12 cellular contexts compared by ENCODE assay signal in genomic region chr22:45320326-45320976, GRCh38. TPM values are rescaled to one million over a fixed set of nuclear protein-coding genes. Genes with fewer than 3 reads are reported as not detected.
A peak's percentile ranks its signal among the peaks of the same experiment; 100 is the strongest.
DNase-seq lines count a peak whose midpoint lies in the region; ATAC-seq and TF ChIP-seq lines count a peak whose summit lies in the region.
"Had no signal": no experiment of that assay in that cellular context is flagged by ENCODE, and none has a peak within 500 bp of the region (broad histone marks: within the 10 kb centered on the region; RNA-seq: fewer than 3 reads in every experiment).

No MANE protein-coding gene starts in this region.

- H3K9ac ChIP-seq in mammary epithelial cell (ENCODE audit: insufficient read depth, low read length) (no peak overlapping the region), muscle layer of colon (ENCODE audit: low read length) (no peak overlapping the region)

- no peak for TF ChIP-seq POLR2A in breast epithelium (IDR thresholded peaks at IDR 0.05)
- no peak for TF ChIP-seq POLR2A in tibial nerve (IDR thresholded peaks at IDR 0.05)
- no peak for TF ChIP-seq POLR2A in body of pancreas (IDR thresholded peaks at IDR 0.05)

- DNase-seq in mammary epithelial cell, result peak; percentile 46
- no peak for DNase-seq in breast epithelium (ENCODE audit: low spot score in 2 of 2)
- DNase-seq in ascending aorta (ENCODE audit: low spot score in 2 of 2), result peak in 1 of 2 donors; percentile 83
- DNase-seq in tibial nerve (ENCODE audit: low spot score in 2 of 2), result peak in 1 of 2 donors; percentile 28
- no peak for DNase-seq in GDM1 (lab: John Stamatoyannopoulos, UW)
- no peak for DNase-seq in NCI-H2196 (lab: John Stamatoyannopoulos, UW; ENCODE audit: unreplicated experiment)
- no peak for DNase-seq in body of pancreas
- DNase-seq: Karpas-422, NCI-H2171 treated with DMSO at 0.1 percent for 48 hours, WERI-Rb-1 had no signal

- no peak overlapping the region for H2AFZ ChIP-seq in mammary epithelial cell (ENCODE audit: low read depth, low read length)

- H3K9me3 ChIP-seq in mammary epithelial cell (replicated peaks; ENCODE audit: insufficient read depth, low read length) (no peaks in the 10 kb centered on the region), breast epithelium (no peaks in the 10 kb centered on the region), ascending aorta (no peaks in the 10 kb centered on the region), muscle layer of colon (ENCODE audit: low read length) (no peaks in the 10 kb centered on the region), tibial nerve (no peaks in the 10 kb centered on the region), body of pancreas (no peaks in the 10 kb centered on the region)

- H3K27me3 ChIP-seq in mammary epithelial cell (ENCODE audit: insufficient read depth, low read length) (no peaks in the 10 kb centered on the region), breast epithelium (no peaks in the 10 kb centered on the region), ascending aorta (no peaks in the 10 kb centered on the region), muscle layer of colon (ENCODE audit: control insufficient read depth in 1 of 2, insufficient read depth in 2 of 2, low read length in 2 of 2) (no peaks in the 10 kb centered on the region), tibial nerve (no peaks in the 10 kb centered on the region), body of pancreas (no peaks in the 10 kb centered on the region)

- in situ Hi-C loops in mammary epithelial cell (cut with MboI; ENCODE audit: low sequenced_read_pairs in 2 of 2), result no loop called here

- TF ChIP-seq CTCF in mammary epithelial cell (conservative IDR thresholded peaks at IDR 0.05 in 1 of 2, IDR thresholded peaks at IDR 0.05 in 1 of 2; ENCODE audit: extremely low read depth in 1 of 2, insufficient read depth in 1 of 2, low read depth in 1 of 2, low read length in 2 of 2), result no peak
- TF ChIP-seq CTCF in breast epithelium (IDR thresholded peaks at IDR 0.05), result no peak
- no peak for TF ChIP-seq CTCF in ascending aorta (IDR thresholded peaks at IDR 0.05)
- TF ChIP-seq CTCF in tibial nerve (IDR thresholded peaks at IDR 0.05), result no peak
- TF ChIP-seq CTCF in body of pancreas (IDR thresholded peaks at IDR 0.05), result no peak

- no peak overlapping the region for H3K4me2 ChIP-seq in mammary epithelial cell (ENCODE audit: insufficient read depth, low read depth, low read length)

- H3K27ac ChIP-seq in mammary epithelial cell (ENCODE audit: insufficient read depth, low read depth, low read length), result no peak overlapping the region
- H3K27ac ChIP-seq in breast epithelium, result peak overlapping the region in 1 of 2 donors; percentile 92
- H3K27ac ChIP-seq in ascending aorta, result peak overlapping the region; percentile 96
- H3K27ac ChIP-seq in muscle layer of colon (ENCODE audit: low read depth, low read length), result peak overlapping the region; percentile 84
- peak overlapping the region; percentile 38 to 85 (median 80) for H3K27ac ChIP-seq in tibial nerve
- H3K27ac ChIP-seq in body of pancreas, result no peak overlapping the region
- H3K27ac ChIP-seq: WERI-Rb-1 had no signal

- no peak for ATAC-seq in body of pancreas

- dilution Hi-C loops in mammary epithelial cell (cut with HindIII; ENCODE audit: low sequenced_read_pairs), result no loop called here

- peaks cover 78% of the 10 kb centered on the region for H3K79me2 ChIP-seq in mammary epithelial cell (ENCODE audit: insufficient read depth, low read length)

- CTCF ChIA-PET in mammary epithelial cell (lab: Charles Lee; ENCODE audit: low non-redundant PET), result no interaction called here

- intact Hi-C loops in mammary epithelial cell (cut with micrococcal nuclease), result no loop called here
- intact Hi-C loops in breast epithelium (cut with DNase I; ENCODE audit: low total_unique reads), result no loop called here
- intact Hi-C loops in ascending aorta (cut with DNase I), result no loop called here
- intact Hi-C loops in body of pancreas (cut with DNase I), result no loop called here

- no peak for TF ChIP-seq EP300 in tibial nerve (IDR thresholded peaks at IDR 0.05)

- H3K4me1 ChIP-seq in mammary epithelial cell (ENCODE audit: insufficient read depth, low read length), result peaks cover 26% of the 10 kb centered on the region
- peaks cover 0 to 7% of the 10 kb centered on the region in 2 donors for H3K4me1 ChIP-seq in breast epithelium
- peaks cover 11 to 50% of the 10 kb centered on the region in 2 donors for H3K4me1 ChIP-seq in ascending aorta
- peaks cover 26% of the 10 kb centered on the region for H3K4me1 ChIP-seq in muscle layer of colon (ENCODE audit: insufficient read depth, low read length)
- H3K4me1 ChIP-seq in tibial nerve, result peaks cover 0 to 45% (median 16%) of the 10 kb centered on the region in 4 donors
- peaks cover 7% of the 10 kb centered on the region for H3K4me1 ChIP-seq in body of pancreas

- WGBS in mammary epithelial cell (ENCODE audit: low coverage, missing lambda C conversion rate), result 71% methylated on average over 9 of the region's 10 CpGs
- 80 to 84% methylated on average over 10 of the region's 10 CpGs for WGBS in tibial nerve, 2 donors
- 86 to 91% methylated on average over 10 of the region's 10 CpGs for WGBS in body of pancreas, 2 donors

- BruUV-seq in mammary epithelial cell (replicated peaks; lab: Mats Ljungman, UMichigan), result no TSS peak

- H3K36me3 ChIP-seq in mammary epithelial cell (ENCODE audit: insufficient read depth, low read length) (peaks cover 4% of the 10 kb centered on the region), breast epithelium (no peaks in the 10 kb centered on the region), ascending aorta (peaks cover 15 to 32% of the 10 kb centered on the region in 2 donors), muscle layer of colon (ENCODE audit: insufficient read depth, low read length) (peaks cover 30% of the 10 kb centered on the region), tibial nerve (peaks cover 0 to 32% (median 0%) of the 10 kb centered on the region in 3 donors), body of pancreas (replicated peaks in 1 of 2; ENCODE audit: insufficient read depth in 1 of 2, low read depth in 2 of 2) (no peaks in the 10 kb centered on the region)

- H3K4me3 ChIP-seq in mammary epithelial cell (replicated peaks in 1 of 3; ENCODE audit: insufficient read depth in 1 of 3, low read depth in 2 of 3, low read length in 3 of 3), result no peak overlapping the region
- H3K4me3 ChIP-seq in breast epithelium, result no peak overlapping the region
- H3K4me3 ChIP-seq in ascending aorta, result no peak overlapping the region
- H3K4me3 ChIP-seq in muscle layer of colon (ENCODE audit: low read depth in 1 of 2, low read length in 2 of 2), result no peak overlapping the region
- no peak overlapping the region for H3K4me3 ChIP-seq in tibial nerve
- no peak overlapping the region for H3K4me3 ChIP-seq in body of pancreas

- H4K20me1 ChIP-seq in mammary epithelial cell (ENCODE audit: insufficient read depth, low read length), result no peaks in the 10 kb centered on the region

RNA-seq across cellular contexts. Expression of gene FAM118A, which starts 10.7 kb away (rescaled TPM):
- 10 to 100 TPM; 17.2 to 22.2 TPM for total RNA-seq in mammary epithelial cell
- 14.5 TPM for polyA plus RNA-seq in mammary epithelial cell
- 7.3 TPM for polyA minus RNA-seq in mammary epithelial cell
- 100 to 1,000 TPM in 1 of 3 donors, 10 to 100 TPM in 2; 33.8 to 104 (median 55.4) TPM for total RNA-seq in breast epithelium
- 23.5 TPM for total RNA-seq in ascending aorta
- total RNA-seq in tibial nerve, result 100 to 1,000 TPM in 2 of 4 donors, 10 to 100 TPM in 2; 16.8 to 171 (median 83.2) TPM
- 100 to 1,000 TPM in 1 of 2 donors, 10 to 100 TPM in 1; 13.0 to 149 TPM for total RNA-seq in body of pancreas

RNA-seq across cellular contexts. Expression of gene UPK3A, which starts 35.7 kb away (rescaled TPM):
- total RNA-seq in mammary epithelial cell (not detected), breast epithelium (not detected), ascending aorta (not detected), tibial nerve (not detected), body of pancreas (not detected)
- polyA plus RNA-seq in mammary epithelial cell, result not detected
- polyA minus RNA-seq in mammary epithelial cell, result not detected
- total RNA-seq: omental fat pad had no signal

Comparison
In these comparisons a context has a peak if more than half of its experiments do, and no peak if none do; other contexts are left out.
1. H3K27ac ChIP-seq: peak in ascending aorta (2 of 2), muscle layer of colon (single experiment) and tibial nerve (4 of 4); none in mammary epithelial cell (single experiment) and body of pancreas (0 of 4).